In the genomic region with DNA sequence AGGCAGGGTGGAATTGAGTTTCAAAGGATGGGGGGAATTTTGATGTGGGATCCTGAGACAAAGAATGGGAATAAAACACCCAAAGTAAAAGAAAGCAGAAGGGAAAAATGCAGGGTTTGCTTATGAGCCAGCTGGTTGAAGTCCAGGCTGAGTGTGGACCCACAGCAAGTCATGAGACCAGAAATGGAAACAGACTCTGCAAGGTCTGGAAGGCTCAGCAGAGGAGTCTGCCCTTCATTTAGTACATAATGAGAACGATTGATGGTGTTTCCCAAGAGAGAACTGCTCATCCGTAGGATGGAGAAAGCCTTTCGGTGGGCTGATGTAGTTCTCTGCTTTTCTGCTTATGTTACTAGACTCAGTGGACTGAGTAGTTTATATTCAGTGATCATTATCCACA, we compare ENCODE assay signal across 15 cellular contexts.
DNase-seq lines count a peak whose midpoint lies in the region; ATAC-seq and TF ChIP-seq lines count a peak whose summit lies in the region.
"Had no signal": no experiment of that assay in that cellular context is flagged by ENCODE, and none has a peak within 500 bp of the region (broad histone marks: within the 10 kb centered on the region; RNA-seq: fewer than 3 reads in every experiment).

No MANE protein-coding gene starts in this region.

- intact Hi-C loops in Right ventricle myocardium inferior (cut with DNase I) (no loop called here), right cardiac atrium (cut with DNase I) (no loop called here)

- no peaks in the 10 kb centered on the region for H3K9me3 ChIP-seq in right cardiac atrium (ENCODE audit: control insufficient read depth, low read length)
- no peaks in the 10 kb centered on the region for H3K9me3 ChIP-seq in neural progenitor cell (ENCODE audit: low read depth)
- H3K9me3 ChIP-seq in smooth muscle cell (replicated peaks; ENCODE audit: low read depth), result no peaks in the 10 kb centered on the region
- H3K9me3 ChIP-seq: Caco-2, HAP-1 had no signal

- H3K4me2 ChIP-seq in neural progenitor cell, result peak overlapping the region; percentile 24
- no peak overlapping the region for H3K4me2 ChIP-seq in smooth muscle cell

- no peaks in the 10 kb centered on the region for H3K36me3 Mint-ChIP-seq in neural progenitor cell
- H3K36me3 Mint-ChIP-seq: CD14-positive monocyte; CD8-positive, alpha-beta T cell had no signal

- no peaks in the 10 kb centered on the region for H3K79me2 ChIP-seq in neural progenitor cell (ENCODE audit: low read depth)
- no peaks in the 10 kb centered on the region for H3K79me2 ChIP-seq in smooth muscle cell (ENCODE audit: low read depth)

- H3K36me3 ChIP-seq in neural progenitor cell, result no peaks in the 10 kb centered on the region
- H3K36me3 ChIP-seq in smooth muscle cell (ENCODE audit: low read depth), result no peaks in the 10 kb centered on the region
- H3K36me3 ChIP-seq: HAP-1 had no signal

- H3K4me1 ChIP-seq in right cardiac atrium (ENCODE audit: control insufficient read depth, insufficient read depth, low read length) (no peaks in the 10 kb centered on the region), neural progenitor cell (peaks cover 17% of the 10 kb centered on the region), smooth muscle cell (ENCODE audit: low read depth) (no peaks in the 10 kb centered on the region)
- H3K4me1 ChIP-seq: Caco-2, HAP-1 had no signal

- H4K20me1 ChIP-seq in neural progenitor cell (ENCODE audit: low read depth) (no peaks in the 10 kb centered on the region), smooth muscle cell (ENCODE audit: low read depth) (no peaks in the 10 kb centered on the region)

- no peak overlapping the region for H2AFZ ChIP-seq in neural progenitor cell (replicated peaks)
- H2AFZ ChIP-seq in smooth muscle cell (ENCODE audit: low read depth), result no peak overlapping the region

- H3K4me3 Mint-ChIP-seq in neural progenitor cell, result no peak overlapping the region
- H3K4me3 Mint-ChIP-seq: CD14-positive monocyte; CD8-positive, alpha-beta T cell had no signal

- H3K27me3 Mint-ChIP-seq in neural progenitor cell (ENCODE audit: insufficient read depth, low read depth), result peaks cover 2% of the 10 kb centered on the region

- no peak overlapping the region for H3K27ac ChIP-seq in right cardiac atrium (ENCODE audit: low read length)
- H3K27ac ChIP-seq in neural progenitor cell, result no peak overlapping the region
- no peak overlapping the region for H3K27ac ChIP-seq in smooth muscle cell (ENCODE audit: low read depth)
- H3K27ac ChIP-seq: 22Rv1, HL-60 had no signal

- WGBS in right cardiac atrium, result 50% methylated on average over 3 of the region's 3 CpGs
- 93% methylated on average over 3 of the region's 3 CpGs for WGBS in smooth muscle cell (ENCODE audit: low lambda C conversion rate)

- H3K4me3 ChIP-seq in right cardiac atrium (ENCODE audit: low read length) (no peak overlapping the region), epithelial cell of proximal tubule (ENCODE audit: low read depth, low read length) (no peak overlapping the region), neural progenitor cell (no peak overlapping the region), smooth muscle cell (no peak overlapping the region)
- H3K4me3 ChIP-seq: HAP-1 had no signal

- H3K27ac Mint-ChIP-seq in neural progenitor cell, result peak overlapping the region; percentile 70
- H3K27ac Mint-ChIP-seq: CD8-positive, alpha-beta T cell had no signal

- peaks cover 10% of the 10 kb centered on the region for H3F3A ChIP-seq in neural progenitor cell (ENCODE audit: low read depth)
- no peaks in the 10 kb centered on the region for H3F3A ChIP-seq in smooth muscle cell (ENCODE audit: low read depth)

- DNase-seq in Right ventricle myocardium inferior (ENCODE audit: missing footprints) (no peak), right cardiac atrium (no peak), epithelial cell of proximal tubule (ENCODE audit: low read depth) (peak; percentile 42), neural progenitor cell (ENCODE audit: low spot score) (no peak), COLO829 (ENCODE audit: low spot score) (no peak), smooth muscle cell (lab: John Stamatoyannopoulos, UW; ENCODE audit: unreplicated experiment) (no peak)
- DNase-seq: Caco-2; CD8-positive, alpha-beta T cell; DND-41; GDM1 had no signal

- no peak for TF ChIP-seq CTCF in epithelial cell of proximal tubule (conservative IDR thresholded peaks at IDR 0.05; ENCODE audit: low read depth, low read length)
- TF ChIP-seq CTCF in neural progenitor cell (IDR thresholded peaks at IDR 0.05), result no peak
- TF ChIP-seq CTCF in smooth muscle cell (IDR thresholded peaks at IDR 0.05; ENCODE audit: borderline replicate concordance, insufficient read depth, poor library complexity, severe bottlenecking), result no peak

- ATAC-seq in Right ventricle myocardium inferior, result peak; percentile 36
- ATAC-seq in right cardiac atrium, result no peak
- no peak for ATAC-seq in GM21576 (IDR thresholded peaks at IDR 0.05; ENCODE audit: unreplicated experiment)
- ATAC-seq: CD8-positive, alpha-beta T cell had no signal

- H3K9me3 Mint-ChIP-seq in neural progenitor cell, result no peaks in the 10 kb centered on the region
- H3K9me3 Mint-ChIP-seq: CD14-positive monocyte; CD8-positive, alpha-beta T cell had no signal

- H3K9ac ChIP-seq in neural progenitor cell, result no peak overlapping the region
- H3K9ac ChIP-seq in smooth muscle cell (ENCODE audit: low read depth), result no peak overlapping the region

- H3K27me3 ChIP-seq in right cardiac atrium (ENCODE audit: control insufficient read depth, insufficient read depth) (no peaks in the 10 kb centered on the region), neural progenitor cell (no peaks in the 10 kb centered on the region), smooth muscle cell (ENCODE audit: low read depth) (peaks cover 3% of the 10 kb centered on the region)

- peaks cover 29% of the 10 kb centered on the region for H3K4me1 Mint-ChIP-seq in neural progenitor cell
